ENCODE assay signal across 17 cellular contexts in genomic region chr14:75165586-75166391, GRCh38. TPM values are rescaled to one million over a fixed set of nuclear protein-coding genes. Genes with fewer than 3 reads are reported as not detected.
DNase-seq lines count a peak whose midpoint lies in the region; FAIRE-seq and TF ChIP-seq lines count a peak whose summit lies in the region.
"Had no signal": no experiment of that assay in that cellular context is flagged by ENCODE, and none has a peak within 500 bp of the region (broad histone marks: within the 10 kb centered on the region; RNA-seq: fewer than 3 reads in every experiment).

No MANE protein-coding gene starts in this region.

- H3K4me3 ChIP-seq in astrocyte (ENCODE audit: insufficient read depth, low read depth, low read length) (no peak overlapping the region), transverse colon (no peak overlapping the region), suprapubic skin (no peak overlapping the region)
- H3K4me3 ChIP-seq: colonic mucosa, GM12878 had no signal

- H3K27ac ChIP-seq in astrocyte (ENCODE audit: low read depth, low read length) (no peak overlapping the region), transverse colon (peak overlapping the region; percentile 2 to 14 (median 5)), suprapubic skin (no peak overlapping the region)
- H3K27ac ChIP-seq: colonic mucosa, VCaP had no signal

- in situ Hi-C loops in transverse colon (cut with MboI; ENCODE audit: low pct_ligation_motif_present in 1 of 4, low pct_unique_long_range_greater_than_20kb in 1 of 4, low sequenced_read_pairs in 3 of 4): no loop called here

- H3K36me3 ChIP-seq in astrocyte (ENCODE audit: insufficient read depth, low read length) (no peaks in the 10 kb centered on the region), transverse colon (no peaks in the 10 kb centered on the region), suprapubic skin (no peaks in the 10 kb centered on the region)
- H3K36me3 ChIP-seq: colonic mucosa had no signal

- H3K4me3 Mint-ChIP-seq in astrocyte (ENCODE audit: unreplicated experiment) (no peak overlapping the region), nephron progenitor cell (no peak overlapping the region)

- H3K9me3 Mint-ChIP-seq in astrocyte (ENCODE audit: unreplicated experiment) (peaks cover 1% of the 10 kb centered on the region), nephron progenitor cell (no peaks in the 10 kb centered on the region)

- H3K27ac Mint-ChIP-seq in astrocyte (ENCODE audit: unreplicated experiment) (peak overlapping the region; percentile 87), nephron progenitor cell (peak overlapping the region; percentile 66)

- peaks cover 95% of the 10 kb centered on the region for H4K20me1 ChIP-seq in astrocyte (ENCODE audit: insufficient read depth, low read length)

- intact Hi-C loops in transverse colon (cut with DNase I; ENCODE audit: low total_unique reads): no loop called here

- peak overlapping the region; percentile 47 for H3K4me2 ChIP-seq in astrocyte (ENCODE audit: low read length)

- peaks cover 25% of the 10 kb centered on the region for H3K4me1 Mint-ChIP-seq in astrocyte (ENCODE audit: low read depth, unreplicated experiment)
- peaks cover 33% of the 10 kb centered on the region for H3K4me1 Mint-ChIP-seq in nephron progenitor cell

- TF ChIP-seq POLR2A in transverse colon (IDR thresholded peaks at IDR 0.05) (no peak), suprapubic skin (IDR thresholded peaks at IDR 0.05) (no peak)

- no peak overlapping the region for H3K9ac ChIP-seq in astrocyte (ENCODE audit: low read length)

- H3K36me3 Mint-ChIP-seq in astrocyte (ENCODE audit: low read depth, unreplicated experiment): peaks cover 2% of the 10 kb centered on the region
- peaks cover 17% of the 10 kb centered on the region for H3K36me3 Mint-ChIP-seq in nephron progenitor cell (ENCODE audit: low read depth)

- peaks cover 99% of the 10 kb centered on the region for H3K79me2 ChIP-seq in astrocyte (ENCODE audit: insufficient read depth, low read length)

- H3K27me3 ChIP-seq in astrocyte (ENCODE audit: insufficient read depth, low read length) (no peaks in the 10 kb centered on the region), transverse colon (no peaks in the 10 kb centered on the region), suprapubic skin (no peaks in the 10 kb centered on the region)
- H3K27me3 ChIP-seq: colonic mucosa had no signal

- no peaks in the 10 kb centered on the region for H3K27me3 Mint-ChIP-seq in astrocyte (ENCODE audit: low read depth, unreplicated experiment)
- H3K27me3 Mint-ChIP-seq in nephron progenitor cell (ENCODE audit: low read depth, poor library complexity): no peaks in the 10 kb centered on the region

- no peak overlapping the region for H2AFZ ChIP-seq in astrocyte (ENCODE audit: low read depth, low read length)

- TF ChIP-seq CTCF in astrocyte (IDR thresholded peaks at IDR 0.05; ENCODE audit: insufficient read depth, low read depth, low read length) (no peak), nephron progenitor cell (IDR thresholded peaks at IDR 0.05) (no peak), transverse colon (IDR thresholded peaks at IDR 0.05) (no peak), suprapubic skin (IDR thresholded peaks at IDR 0.05) (no peak)

- DNase-seq in astrocyte (ENCODE audit: low read depth) (peak; percentile 41), foreskin melanocyte (peak; percentile 99), nephron progenitor cell (no peak), transverse colon (no peak), NCI-H2081 (lab: John Stamatoyannopoulos, UW) (no peak), suprapubic skin (ENCODE audit: low spot score in 2 of 2) (no peak), NCI-H774 (lab: John Stamatoyannopoulos, UW) (no peak), T1000 (lab: John Stamatoyannopoulos, UW) (no peak)
- DNase-seq: activated T-cell treated with anti-CD3 and anti-CD28 coated beads for 4 hours; colonic mucosa; DMS153; mesendoderm; NCI-H446 treated with DMSO at 0.1 percent for 48 hours; SHP77; stimulated activated CD4-positive, alpha-beta T cell treated with anti-CD3 and anti-CD28 coated beads, Interleukin-12 subunit alpha, Interleukin-12 subunit beta, amount 100 ng/mL, for 4 hours had no signal

- 52 to 74% methylated on average over 7 to 8 of the region's 8 CpGs for WGBS in transverse colon (ENCODE audit: low coverage in 1 of 2), 2 donors
- 69% methylated on average over 8 of the region's 8 CpGs for WGBS in suprapubic skin

- no peak for FAIRE-seq in astrocyte (lab: Jason Lieb, UNC)
- FAIRE-seq: GM12878 had no signal

- TF ChIP-seq EP300 in transverse colon (IDR thresholded peaks at IDR 0.05; ENCODE audit: low read depth) (no peak), suprapubic skin (IDR thresholded peaks at IDR 0.05) (no peak)

- peaks cover 5% of the 10 kb centered on the region for H3K4me1 ChIP-seq in astrocyte (ENCODE audit: insufficient read depth, low read length)
- peaks cover 6 to 94% (median 22%) of the 10 kb centered on the region in 4 donors for H3K4me1 ChIP-seq in transverse colon
- H3K4me1 ChIP-seq in suprapubic skin: peaks cover 38% of the 10 kb centered on the region
- H3K4me1 ChIP-seq: colonic mucosa had no signal

- H3K9me3 ChIP-seq in astrocyte (ENCODE audit: insufficient read depth, low read depth, low read length): no peaks in the 10 kb centered on the region
- no peaks in the 10 kb centered on the region for H3K9me3 ChIP-seq in transverse colon
- H3K9me3 ChIP-seq in suprapubic skin: no peaks in the 10 kb centered on the region
- H3K9me3 ChIP-seq: colonic mucosa had no signal

RNA-seq across cellular contexts. Expression of gene TMED10, which starts 10.6 kb away (rescaled TPM):
- total RNA-seq in astrocyte (331 and 359 TPM in 2 replicates), transverse colon (100 to 1,000 TPM in 3 of 4 donors, 10 to 100 TPM in 1; 70.3 to 255 (median 244) TPM), suprapubic skin (100 to 1,000 TPM; 123 to 235 (median 198) TPM)

RNA-seq across cellular contexts. Expression of gene NEK9, which starts 38.9 kb away (rescaled TPM):
- total RNA-seq in astrocyte (45.2 and 56.3 TPM in 2 replicates), transverse colon (100 to 1,000 TPM in 1 of 4 donors, 10 to 100 TPM in 3; 24.4 to 121 (median 53.4) TPM), suprapubic skin (10 to 100 TPM; 22.2 to 58.3 (median 34.3) TPM)

Comparison
In these comparisons a context has a peak if more than half of its experiments do, and no peak if none do; other contexts are left out.
1. DNase-seq: peak in astrocyte (single experiment) and foreskin melanocyte (single experiment); none in nephron progenitor cell (single experiment), transverse colon (single experiment), NCI-H2081 (0 of 2), suprapubic skin (0 of 2), NCI-H774 (single experiment) and T1000 (single experiment).
2. H3K27ac ChIP-seq: peak in transverse colon (4 of 4); none in astrocyte (single experiment) and suprapubic skin (single experiment).